24 cellular contexts compared by ENCODE assay signal in genomic region chr12:88562151-88562550, GRCh38. TPM values are rescaled to one million over a fixed set of nuclear protein-coding genes. Genes with fewer than 3 reads are reported as not detected.
DNase-seq lines count a peak whose midpoint lies in the region; TF ChIP-seq lines count a peak whose summit lies in the region.
"Had no signal": no experiment of that assay in that cellular context is flagged by ENCODE, and none has a peak within 500 bp of the region (broad histone marks: within the 10 kb centered on the region; RNA-seq: fewer than 3 reads in every experiment).

No MANE protein-coding gene starts in this region.

- H3K4me2 ChIP-seq in mesendoderm (ENCODE audit: low read length): no peak overlapping the region
- H3K4me2 ChIP-seq: BLaER1 had no signal

- TF ChIP-seq CTCF in esophagus muscularis mucosa (IDR thresholded peaks at IDR 0.05): no peak

- no peak overlapping the region for H2BK15ac ChIP-seq in mesendoderm (replicated peaks; ENCODE audit: low read depth)

- TF ChIP-seq EP300 in esophagus muscularis mucosa (IDR thresholded peaks at IDR 0.05): no peak

- DNase-seq in DMS153 (lab: John Stamatoyannopoulos, UW) (peak; percentile 55), NCI-H748 (lab: John Stamatoyannopoulos, UW; ENCODE audit: unreplicated experiment) (peak; percentile 88), esophagus muscularis mucosa (ENCODE audit: extremely low spot score) (no peak), mesendoderm (no peak), Kasumi-1 (lab: John Stamatoyannopoulos, UW) (no peak), HEK293T (ENCODE audit: extremely low spot score) (no peak)
- DNase-seq: activated CD4-positive, alpha-beta T cell treated with anti-CD3 and anti-CD28 coated beads, Interleukin-2, amount 50 U/mL, for 48 hours; activated CD4-positive, CD25-positive, alpha-beta regulatory T cell treated with anti-CD3 and anti-CD28 coated beads, Interleukin-2, amount 50 U/mL, for 72 hours; activated T-cell treated with anti-CD3 and anti-CD28 coated beads, Interleukin-2, amount 50 U/mL, for 48 hours; caudate nucleus; DMS79 treated with DMSO at 0.1 percent for 48 hours; foreskin fibroblast; GF-D8; heart left ventricle; islet precursor cell; left ventricle myocardium superior; naive thymus-derived CD4-positive, alpha-beta T cell; NCI-H1092 treated with DMSO at 0.1 percent for 48 hours; NCI-H2029; Right ventricle myocardium superior; sigmoid colon; stimulated activated CD4-positive, alpha-beta T cell treated with anti-CD3 and anti-CD28 coated beads, Interleukin-4, amount 100 ng/mL, for 4 hours had no signal

- H4K5ac ChIP-seq in mesendoderm (ENCODE audit: low read length): no peak overlapping the region

- H3K9me3 ChIP-seq in esophagus muscularis mucosa: no peaks in the 10 kb centered on the region
- H3K9me3 ChIP-seq: BLaER1, heart left ventricle, sigmoid colon had no signal

- H3K56ac ChIP-seq in mesendoderm (ENCODE audit: low read length): no peak overlapping the region

- intact Hi-C loops in esophagus muscularis mucosa (cut with DNase I): loop anchor here (10.0 kb wide), 1 partner anchor 317 kb away; no protein-coding TSS in a partner anchor

- no peak overlapping the region for H4K8ac ChIP-seq in mesendoderm (ENCODE audit: low read depth, low read length)

- no peak overlapping the region for H2AK5ac ChIP-seq in mesendoderm (ENCODE audit: low read length)

- H3K9ac ChIP-seq in mesendoderm (ENCODE audit: low read length): no peak overlapping the region
- H3K9ac ChIP-seq: BLaER1 had no signal

- H3K4me3 ChIP-seq in ACC112 (ENCODE audit: low read depth, low read length): no peak overlapping the region
- no peak overlapping the region for H3K4me3 ChIP-seq in esophagus muscularis mucosa
- no peak overlapping the region for H3K4me3 ChIP-seq in mesendoderm (ENCODE audit: low read length)
- H3K4me3 ChIP-seq: BLaER1, heart left ventricle, sigmoid colon had no signal

- TF ChIP-seq POLR2A in esophagus muscularis mucosa (IDR thresholded peaks at IDR 0.05; ENCODE audit: low read depth): no peak

- H2AFZ ChIP-seq in ACC112 (ENCODE audit: low read length, unreplicated experiment): no peak overlapping the region

- peaks cover 10% of the 10 kb centered on the region for H3K79me1 ChIP-seq in mesendoderm (ENCODE audit: low read length)

- CTCF ChIA-PET in HEK293T (lab: Yijun Ruan, JAX): no interaction called here

- no peak overlapping the region for H3K18ac ChIP-seq in mesendoderm (ENCODE audit: low read length)

- H3K4me1 ChIP-seq in ACC112 (ENCODE audit: control insufficient read depth, insufficient read depth, low read length, unreplicated experiment) (peaks cover 27% of the 10 kb centered on the region), esophagus muscularis mucosa (peaks cover 19 to 98% (median 83%) of the 10 kb centered on the region in 4 donors), mesendoderm (ENCODE audit: control insufficient read depth, low read depth, low read length) (peaks cover 6% of the 10 kb centered on the region)
- H3K4me1 ChIP-seq: BLaER1 had no signal

- POLR2A ChIA-PET in HEK293T (lab: Yijun Ruan, JAX): no interaction called here

- H3K27ac ChIP-seq in ACC112 (ENCODE audit: low read depth, low read length): peak overlapping the region; percentile 75
- H3K27ac ChIP-seq in esophagus muscularis mucosa (replicated peaks in 1 of 4): peak overlapping the region in 3 of 4 donors; percentile 1 to 51 (median 4)
- no peak overlapping the region for H3K27ac ChIP-seq in mesendoderm (ENCODE audit: low read depth, low read length)
- H3K27ac ChIP-seq: BLaER1 had no signal

- no peak overlapping the region for H2BK120ac ChIP-seq in mesendoderm (ENCODE audit: low read depth, low read length)

- no peak overlapping the region for H3K4ac ChIP-seq in mesendoderm (ENCODE audit: low read depth, low read length)

- H2BK5ac ChIP-seq in mesendoderm (ENCODE audit: low read length): no peak overlapping the region

- no peaks in the 10 kb centered on the region for H3K27me3 ChIP-seq in ACC112 (ENCODE audit: insufficient read depth, low read length)
- H3K27me3 ChIP-seq in esophagus muscularis mucosa: no peaks in the 10 kb centered on the region
- no peaks in the 10 kb centered on the region for H3K27me3 ChIP-seq in mesendoderm (ENCODE audit: insufficient read depth, low read length, poor library complexity)
- H3K27me3 ChIP-seq: BLaER1, heart left ventricle, sigmoid colon had no signal

- 93% methylated on average over 2 of the region's 2 CpGs for WGBS in esophagus muscularis mucosa
- no CpG with 5 or more reads among the region's 2 CpGs for WGBS in mesendoderm (ENCODE audit: extremely low coverage, insufficient coverage, low lambda C conversion rate)

- no peaks in the 10 kb centered on the region for H3K36me3 ChIP-seq in ACC112 (ENCODE audit: insufficient read depth, low read length)
- H3K36me3 ChIP-seq in esophagus muscularis mucosa: no peaks in the 10 kb centered on the region
- no peaks in the 10 kb centered on the region for H3K36me3 ChIP-seq in mesendoderm (ENCODE audit: control insufficient read depth, insufficient read depth, low read length)
- H3K36me3 ChIP-seq: BLaER1, heart left ventricle, sigmoid colon had no signal

- H3K23ac ChIP-seq in mesendoderm (ENCODE audit: low read length): no peak overlapping the region

- H3K79me2 ChIP-seq in ACC112 (ENCODE audit: control insufficient read depth, insufficient read depth, low read length, unreplicated experiment): peaks cover 44% of the 10 kb centered on the region
- peaks cover 19% of the 10 kb centered on the region for H3K79me2 ChIP-seq in mesendoderm (ENCODE audit: control insufficient read depth, insufficient read depth, low read length)

TF ChIP-seq in HEK293T, 16 proteins besides CTCF, POLR2A, EP300 and RAD21:
- TF ChIP-seq L3MBTL2 (conservative IDR thresholded peaks at IDR 0.05) (no peak), LEF1 (IDR thresholded peaks at IDR 0.05; ENCODE audit: borderline replicate concordance) (no peak), NFRKB (IDR thresholded peaks at IDR 0.05) (no peak), SUZ12 (IDR thresholded peaks at IDR 0.05) (no peak), ELF4 (IDR thresholded peaks at IDR 0.05) (no peak), FOXK2 (IDR thresholded peaks at IDR 0.05) (no peak), SP1 (IDR thresholded peaks at IDR 0.05) (no peak), FOXM1 (IDR thresholded peaks at IDR 0.05; ENCODE audit: borderline replicate concordance) (no peak), TARDBP (IDR thresholded peaks at IDR 0.05) (no peak)
TF ChIP-seq in HEK293T: peak in this region for 0.

RNA-seq across cellular contexts. Expression of gene KITLG, which starts 18.1 kb away (rescaled TPM):
- 100 to 1,000 TPM in 2 of 4 donors, 10 to 100 TPM in 2; 71.7 to 147 (median 121) TPM for total RNA-seq in esophagus muscularis mucosa
- 25.5 TPM for polyA plus RNA-seq in mesendoderm (2013, experiment 1 of 2)
- 23.6 TPM for polyA plus RNA-seq in mesendoderm (2013, experiment 2 of 2)
- polyA plus RNA-seq: naive thymus-derived CD4-positive, alpha-beta T cell had no signal

Comparison
In these comparisons a context has a peak if more than half of its experiments do, and no peak if none do; other contexts are left out.
1. DNase-seq: peak in DMS153 (single experiment) and NCI-H748 (single experiment); none in esophagus muscularis mucosa (single experiment), mesendoderm (single experiment), Kasumi-1 (0 of 2) and HEK293T (single experiment).